In genomic region chr16:27326251-27326650, GRCh38 we compare ENCODE assay signal across 10 cellular contexts. TPM values are rescaled to one million over a fixed set of nuclear protein-coding genes. Genes with fewer than 3 reads are reported as not detected.
DNase-seq lines count a peak whose midpoint lies in the region; ATAC-seq, FAIRE-seq and TF ChIP-seq lines count a peak whose summit lies in the region.
"Had no signal": no experiment of that assay in that cellular context is flagged by ENCODE, and none has a peak within 500 bp of the region (broad histone marks: within the 10 kb centered on the region; RNA-seq: fewer than 3 reads in every experiment).

No MANE protein-coding gene starts in this region.

- no peak overlapping the region for H3K9ac ChIP-seq in HepG2 (ENCODE audit: insufficient read depth, low read depth, low read length)
- H3K9ac ChIP-seq: neural progenitor cell had no signal

- H3K36me3 Mint-ChIP-seq in T-helper 1 cell treated with Interleukin-12 subunit alpha and Interleukin-12 subunit beta and Interleukin-4 antibody, amounts not matched to agents 30 μg/mL and 1 μg/mL, for 36 hours (ENCODE audit: low read depth): peaks cover 66% of the 10 kb centered on the region
- H3K36me3 Mint-ChIP-seq in activated naive CD8-positive, alpha-beta T cell treated with anti-CD3 and anti-CD28 coated beads, Interleukin-2, amount 50 U/mL, for 24 hours (ENCODE audit: low read depth): peaks cover 73% of the 10 kb centered on the region
- peaks cover 5% of the 10 kb centered on the region for H3K36me3 Mint-ChIP-seq in nephron progenitor cell (ENCODE audit: low read depth)
- H3K36me3 Mint-ChIP-seq: neural progenitor cell had no signal

- peaks cover 56% of the 10 kb centered on the region for H3K4me1 ChIP-seq in HepG2 (ENCODE audit: insufficient read depth, low read length)

- intact Hi-C loops in HepG2 (cut with micrococcal nuclease; ENCODE audit: unreplicated experiment) (loop anchor here (2.0 kb wide), 1 partner anchor 39 kb away; no protein-coding TSS in a partner anchor), posterior vena cava (cut with DNase I) (no loop called here)

- TF ChIP-seq EP300 in HepG2 (IDR thresholded peaks at IDR 0.05; ENCODE audit: low read depth in 2 of 2, low read length in 2 of 2) (no peak), HepG2 (CRISPR knock-in tag; IDR thresholded peaks at IDR 0.05; ENCODE audit: borderline replicate concordance) (no peak)

- no peak for FAIRE-seq in HepG2 (lab: Jason Lieb, UNC)
- FAIRE-seq: colon had no signal

- in situ Hi-C loops in HepG2 (cut with HindIII; ENCODE audit: extremely low pct_ligation_motif_present, low pct_unique_long_range_greater_than_20kb): no loop called here

- TF ChIP-seq CTCF in HepG2 (CRISPR knock-in tag; IDR thresholded peaks at IDR 0.05): no peak
- no peak for TF ChIP-seq CTCF in nephron progenitor cell (IDR thresholded peaks at IDR 0.05)

- no peak for TF ChIP-seq POLR2A in HepG2 (IDR thresholded peaks at IDR 0.05; ENCODE audit: insufficient read depth in 1 of 2, low read depth in 2 of 2, low read length in 2 of 2)

- POLR2A ChIA-PET in HepG2 (lab: Yijun Ruan, JAX): interaction anchor here (0.8 to 1.6 kb wide), 4 partner anchors 9 to 122 kb away, joined by 3 to 6 read pairs (median 4); partner anchors contain the start of gene KDM8

- no peak for TF ChIP-seq RAD21 in HepG2 (CRISPR knock-in tag; IDR thresholded peaks at IDR 0.05)

- BruUV-seq in HepG2 (replicated peaks; lab: Mats Ljungman, UMichigan): no TSS peak

- H3K9me3 Mint-ChIP-seq in T-helper 1 cell treated with Interleukin-12 subunit alpha and Interleukin-12 subunit beta and Interleukin-4 antibody, amounts not matched to agents 30 μg/mL and 1 μg/mL, for 36 hours: peaks cover 5% of the 10 kb centered on the region
- no peaks in the 10 kb centered on the region for H3K9me3 Mint-ChIP-seq in activated naive CD8-positive, alpha-beta T cell treated with anti-CD3 and anti-CD28 coated beads, Interleukin-2, amount 50 U/mL, for 24 hours
- peaks cover 5% of the 10 kb centered on the region for H3K9me3 Mint-ChIP-seq in nephron progenitor cell

- H3K4me3 ChIP-seq in HepG2 (replicated peaks in 1 of 3; ENCODE audit: insufficient read depth in 1 of 3, low read depth in 2 of 3, low read length in 3 of 3): no peak overlapping the region
- H3K4me3 ChIP-seq: neural progenitor cell had no signal

- H3K27me3 ChIP-seq in HepG2 (ENCODE audit: control insufficient read depth in 1 of 2, insufficient read depth in 2 of 2, low read length in 2 of 2): no peaks in the 10 kb centered on the region

- no peak for ATAC-seq in activated naive CD8-positive, alpha-beta T cell treated with anti-CD3 and anti-CD28 coated beads, Interleukin-2, amount 50 U/mL, for 24 hours
- ATAC-seq in HepG2: no peak

- peak overlapping the region; percentile 89 for H3K27ac Mint-ChIP-seq in T-helper 1 cell treated with Interleukin-12 subunit alpha and Interleukin-12 subunit beta and Interleukin-4 antibody, amounts not matched to agents 30 μg/mL and 1 μg/mL, for 36 hours
- H3K27ac Mint-ChIP-seq in activated naive CD8-positive, alpha-beta T cell treated with anti-CD3 and anti-CD28 coated beads, Interleukin-2, amount 50 U/mL, for 24 hours: peak overlapping the region; percentile 92
- no peak overlapping the region for H3K27ac Mint-ChIP-seq in nephron progenitor cell
- H3K27ac Mint-ChIP-seq: neural progenitor cell had no signal

- no peaks in the 10 kb centered on the region; the same call in 1 of the 2 replicates for H4K20me1 ChIP-seq in HepG2 (ENCODE audit: insufficient read depth, low read length)

- no peak overlapping the region for H2AFZ ChIP-seq in HepG2 (ENCODE audit: low read length)
- H2AFZ ChIP-seq: neural progenitor cell had no signal

- peaks cover 5 to 8% of the 10 kb centered on the region in 2 experiments; a peak in 3 of 5 replicates for H3K36me3 ChIP-seq in HepG2 (replicated peaks in 1 of 2; ENCODE audit: control insufficient read depth in 1 of 2, insufficient read depth in 2 of 2, low read length in 2 of 2)
- H3K36me3 ChIP-seq: neural progenitor cell had no signal

- no peaks in the 10 kb centered on the region for H3K9me3 ChIP-seq in HepG2 (ENCODE audit: low read length)

- H3K4me2 ChIP-seq in HepG2 (ENCODE audit: low read depth, low read length): peak overlapping the region; percentile 61; the same call in 1 of the 2 replicates

- 84% methylated on average over 6 of the region's 6 CpGs for WGBS in HepG2 (ENCODE audit: low lambda C conversion rate)

- H3K4me3 Mint-ChIP-seq in T-helper 1 cell treated with Interleukin-12 subunit alpha and Interleukin-12 subunit beta and Interleukin-4 antibody, amounts not matched to agents 30 μg/mL and 1 μg/mL, for 36 hours: peak overlapping the region; percentile 65
- H3K4me3 Mint-ChIP-seq in activated naive CD8-positive, alpha-beta T cell treated with anti-CD3 and anti-CD28 coated beads, Interleukin-2, amount 50 U/mL, for 24 hours: peak overlapping the region; percentile 56
- H3K4me3 Mint-ChIP-seq in nephron progenitor cell: no peak overlapping the region
- H3K4me3 Mint-ChIP-seq: neural progenitor cell had no signal

- no peak for DNase-seq in T-helper 1 cell
- DNase-seq in activated naive CD8-positive, alpha-beta T cell treated with anti-CD3 and anti-CD28 coated beads, Interleukin-2, amount 50 U/mL, for 24 hours: no peak
- DNase-seq in HepG2 (ENCODE audit: low spot score): no peak
- DNase-seq in substantia nigra (lab: John Stamatoyannopoulos, UW): no peak
- DNase-seq in nephron progenitor cell: no peak
- no peak for DNase-seq in NCI-H524 treated with DMSO at 0.1 percent for 48 hours (lab: John Stamatoyannopoulos, UW)
- DNase-seq in posterior vena cava (ENCODE audit: low spot score): no peak

- H3K4me1 Mint-ChIP-seq in T-helper 1 cell treated with Interleukin-12 subunit alpha and Interleukin-12 subunit beta and Interleukin-4 antibody, amounts not matched to agents 30 μg/mL and 1 μg/mL, for 36 hours (ENCODE audit: low read depth): peaks cover 74% of the 10 kb centered on the region
- H3K4me1 Mint-ChIP-seq in activated naive CD8-positive, alpha-beta T cell treated with anti-CD3 and anti-CD28 coated beads, Interleukin-2, amount 50 U/mL, for 24 hours: peaks cover 94% of the 10 kb centered on the region
- H3K4me1 Mint-ChIP-seq in nephron progenitor cell: peaks cover 33% of the 10 kb centered on the region

- CTCF ChIA-PET in HepG2 (lab: Yijun Ruan, JAX; ENCODE audit: low intra/inter-chr PET ratio, low total read pairs): no interaction called here

- H3K27ac ChIP-seq in HepG2 (ENCODE audit: extremely low read length, insufficient read depth, low read length): peak overlapping the region; percentile 37
- H3K27ac ChIP-seq in substantia nigra (ENCODE audit: low read depth, low read length, poor library complexity, severe bottlenecking): peak overlapping the region; percentile 66
- H3K27ac ChIP-seq: neural progenitor cell had no signal

- H3K79me2 ChIP-seq in HepG2 (ENCODE audit: insufficient read depth, low read length): peaks cover 37% of the 10 kb centered on the region

- no peaks in the 10 kb centered on the region for H3K27me3 Mint-ChIP-seq in T-helper 1 cell treated with Interleukin-12 subunit alpha and Interleukin-12 subunit beta and Interleukin-4 antibody, amounts not matched to agents 30 μg/mL and 1 μg/mL, for 36 hours (ENCODE audit: low read depth)
- no peaks in the 10 kb centered on the region for H3K27me3 Mint-ChIP-seq in activated naive CD8-positive, alpha-beta T cell treated with anti-CD3 and anti-CD28 coated beads, Interleukin-2, amount 50 U/mL, for 24 hours
- H3K27me3 Mint-ChIP-seq in nephron progenitor cell (ENCODE audit: low read depth, poor library complexity): peaks cover 3% of the 10 kb centered on the region

RNA-seq across cellular contexts. Expression of gene IL4R, which starts 12.5 kb away (rescaled TPM):
- 7.6 and 15.9 TPM in 2 replicates for total RNA-seq in HepG2 (2016; rRNA removed; fragmentation: Illumina TruSeq; extraction: Trizol)
- 8.0 and 9.2 TPM in 2 replicates for total RNA-seq in HepG2 (2016; cell fraction: cytosol; rRNA removed; fragmentation: Illumina TruSeq; extraction: Trizol; ENCODE audit: low read depth)
- total RNA-seq in HepG2 (2016; cell fraction: insoluble cytoplasmic fraction; rRNA removed; fragmentation: Illumina TruSeq; extraction: Trizol): 6.9 and 15.8 TPM in 2 replicates
- total RNA-seq in HepG2 (2016; cell fraction: membrane; rRNA removed; fragmentation: Illumina TruSeq; extraction: Trizol): 9.4 and 9.6 TPM in 2 replicates
- 16.4 and 21.4 TPM in 2 replicates for total RNA-seq in HepG2 (2016; cell fraction: nucleus; rRNA removed; fragmentation: Illumina TruSeq; extraction: Trizol)
- polyA plus RNA-seq in HepG2 (2011; rRNA removed): 49.6 and 60.7 TPM in 2 replicates
- 30.7 and 32.4 TPM in 2 replicates for polyA plus RNA-seq in HepG2 (2011; cell fraction: cytosol; rRNA removed)
- polyA plus RNA-seq in HepG2 (2011; cell fraction: nucleus; rRNA removed): 61.1 and 65.1 TPM in 2 replicates
- polyA plus RNA-seq in HepG2 (2012): 13.9 and 22.1 TPM in 2 replicates
- polyA plus RNA-seq in HepG2 (2016; cell fraction: cytosol; fragmentation: Illumina TruSeq; extraction: Trizol; ENCODE audit: low read depth): 1.4 and 1.8 TPM in 2 replicates
- 6.0 and 8.1 TPM in 2 replicates for polyA plus RNA-seq in HepG2 (2016; cell fraction: insoluble cytoplasmic fraction; fragmentation: Illumina TruSeq; extraction: Trizol; ENCODE audit: low read depth)
- polyA plus RNA-seq in HepG2 (2016; cell fraction: membrane; fragmentation: Illumina TruSeq; extraction: Trizol; ENCODE audit: low read depth): 3.4 and 3.5 TPM in 2 replicates
- polyA plus RNA-seq in HepG2 (2016; cell fraction: nucleus; fragmentation: Illumina TruSeq; extraction: Trizol; ENCODE audit: insufficient read depth, low read depth): 38.0 and 39.0 TPM in 2 replicates
- polyA minus RNA-seq in HepG2 (2011; rRNA and poly(A)+ RNA removed; ENCODE audit: low replicate concordance): 54.4 and 98.2 TPM in 2 replicates
- polyA minus RNA-seq in HepG2 (2011; cell fraction: cytosol; rRNA and poly(A)+ RNA removed): 19.2 and 23.0 TPM in 2 replicates
- 30.3 and 37.8 TPM in 2 replicates for polyA minus RNA-seq in HepG2 (2011; cell fraction: nucleus; rRNA and poly(A)+ RNA removed)
- total RNA-seq in posterior vena cava: 100 to 1,000 TPM in 1 of 2 donors, 10 to 100 TPM in 1; 99.2 to 112 TPM

RNA-seq across cellular contexts. Expression of gene NSMCE1, which starts 57.7 kb away (rescaled TPM):
- total RNA-seq in HepG2 (2016; rRNA removed; fragmentation: Illumina TruSeq; extraction: Trizol) (52.9 and 53.2 TPM in 2 replicates), posterior vena cava (10 to 100 TPM; 45.3 to 52.0 TPM)
- 17.2 and 19.5 TPM in 2 replicates for total RNA-seq in HepG2 (2016; cell fraction: cytosol; rRNA removed; fragmentation: Illumina TruSeq; extraction: Trizol; ENCODE audit: low read depth)
- 55.4 and 56.5 TPM in 2 replicates for total RNA-seq in HepG2 (2016; cell fraction: insoluble cytoplasmic fraction; rRNA removed; fragmentation: Illumina TruSeq; extraction: Trizol)
- 25.5 and 27.7 TPM in 2 replicates for total RNA-seq in HepG2 (2016; cell fraction: membrane; rRNA removed; fragmentation: Illumina TruSeq; extraction: Trizol)
- 28.0 and 30.5 TPM in 2 replicates for total RNA-seq in HepG2 (2016; cell fraction: nucleus; rRNA removed; fragmentation: Illumina TruSeq; extraction: Trizol)
- polyA plus RNA-seq in HepG2 (2011; rRNA removed): 42.7 and 43.5 TPM in 2 replicates
- 43.3 and 48.1 TPM in 2 replicates for polyA plus RNA-seq in HepG2 (2011; cell fraction: cytosol; rRNA removed)
- polyA plus RNA-seq in HepG2 (2011; cell fraction: nucleus; rRNA removed): 9.6 and 20.1 TPM in 2 replicates
- 63.6 and 69.8 TPM in 2 replicates for polyA plus RNA-seq in HepG2 (2012)
- polyA plus RNA-seq in HepG2 (2016; cell fraction: cytosol; fragmentation: Illumina TruSeq; extraction: Trizol; ENCODE audit: low read depth): 16.5 and 23.5 TPM in 2 replicates
- 55.4 and 59.8 TPM in 2 replicates for polyA plus RNA-seq in HepG2 (2016; cell fraction: insoluble cytoplasmic fraction; fragmentation: Illumina TruSeq; extraction: Trizol; ENCODE audit: low read depth)
- polyA plus RNA-seq in HepG2 (2016; cell fraction: membrane; fragmentation: Illumina TruSeq; extraction: Trizol; ENCODE audit: low read depth): 23.1 and 25.4 TPM in 2 replicates
- polyA plus RNA-seq in HepG2 (2016; cell fraction: nucleus; fragmentation: Illumina TruSeq; extraction: Trizol; ENCODE audit: insufficient read depth, low read depth): 58.1 and 59.0 TPM in 2 replicates
- polyA minus RNA-seq in HepG2 (2011; rRNA and poly(A)+ RNA removed; ENCODE audit: low replicate concordance): 68.2 and 105 TPM in 2 replicates
- polyA minus RNA-seq in HepG2 (2011; cell fraction: cytosol; rRNA and poly(A)+ RNA removed): 19.2 and 19.6 TPM in 2 replicates
- 12.1 and 29.7 TPM in 2 replicates for polyA minus RNA-seq in HepG2 (2011; cell fraction: nucleus; rRNA and poly(A)+ RNA removed)
